11 cellular contexts compared by ENCODE assay signal in genomic region chr3:24351779-24352469, GRCh38.
DNase-seq lines count a peak whose midpoint lies in the region; ATAC-seq, FAIRE-seq and TF ChIP-seq lines count a peak whose summit lies in the region.
"Had no signal": no experiment of that assay in that cellular context is flagged by ENCODE, and none has a peak within 500 bp of the region (broad histone marks: within the 10 kb centered on the region; RNA-seq: fewer than 3 reads in every experiment).

No MANE protein-coding gene starts in this region.

- H3K18ac ChIP-seq in neuronal stem cell (ENCODE audit: low read length) = no peak overlapping the region

- 0% methylated on average over 4 of the region's 4 CpGs for WGBS in K562 (ENCODE audit: insufficient coverage, low coverage, missing lambda C conversion rate)
- WGBS in prostate gland = 6% methylated on average over 4 of the region's 4 CpGs
- WGBS in neuronal stem cell (ENCODE audit: extremely low coverage in 2 of 2, insufficient read length in 2 of 2, insufficient replicate concordance in 1 of 2), 2 donors = no CpG with 5 or more reads among the region's 4 CpGs

- H2BK12ac ChIP-seq in neuronal stem cell (ENCODE audit: low read length) = no peak overlapping the region

- H2BK15ac ChIP-seq in neuronal stem cell (ENCODE audit: low read length) = no peak overlapping the region

- no peak overlapping the region for H3K14ac ChIP-seq in neuronal stem cell (ENCODE audit: low read length)

- no TSS peak for BruUV-seq in K562 (replicated peaks; lab: Mats Ljungman, UMichigan)

- no peak overlapping the region for H3K4ac ChIP-seq in neuronal stem cell (ENCODE audit: low read length)

- no peaks in the 10 kb centered on the region for H4K20me1 ChIP-seq in K562 (replicated peaks; ENCODE audit: control insufficient read depth, insufficient read depth, low read length)

- H3K4me1 ChIP-seq in K562 (replicated peaks in 1 of 2; ENCODE audit: control insufficient read depth in 2 of 2, insufficient read depth in 2 of 2, low read length in 2 of 2) = peaks cover 3 to 56% of the 10 kb centered on the region in 2 experiments
- no peaks in the 10 kb centered on the region for H3K4me1 ChIP-seq in prostate gland (replicated peaks)
- peaks cover 0 to 2% of the 10 kb centered on the region in 2 donors for H3K4me1 ChIP-seq in neuronal stem cell (ENCODE audit: control insufficient read depth in 2 of 2, insufficient read depth in 1 of 2, low read depth in 1 of 2, low read length in 2 of 2)

- H3K4me2 ChIP-seq in K562 (ENCODE audit: insufficient read depth, low read length) (peak overlapping the region; percentile 64), neuronal stem cell (ENCODE audit: insufficient read depth, low read length, poor library complexity, severe bottlenecking) (no peak overlapping the region)

- H3K36me3 ChIP-seq in BJ (ENCODE audit: control insufficient read depth, insufficient read depth, low read length) = no peaks in the 10 kb centered on the region
- H3K36me3 ChIP-seq in K562 (ENCODE audit: control insufficient read depth, insufficient read depth, low read length) = no peaks in the 10 kb centered on the region; the same call in 2 of the 3 replicates
- no peaks in the 10 kb centered on the region for H3K36me3 ChIP-seq in prostate gland
- H3K36me3 ChIP-seq in neuronal stem cell (replicated peaks in 1 of 2; ENCODE audit: control insufficient read depth in 2 of 2, insufficient read depth in 2 of 2, low read length in 2 of 2) = no peaks in the 10 kb centered on the region

- H2AK5ac ChIP-seq in neuronal stem cell (ENCODE audit: low read depth, low read length) = no peak overlapping the region

- no peak overlapping the region for H4K8ac ChIP-seq in neuronal stem cell (ENCODE audit: low read depth, low read length)

- intact Hi-C loops in K562 (cut with micrococcal nuclease) = loop anchor here (1.0 to 5.0 kb wide), 5 partner anchors 25 to 225 kb away; partner anchors contain the start of gene THRB
- intact Hi-C loops in left cardiac atrium (cut with DNase I) = no loop called here
- intact Hi-C loops in prostate gland (cut with DNase I) = no loop called here

- H3K27ac ChIP-seq in K562 (ENCODE audit: extremely low read depth, low read depth, low read length) = peak overlapping the region; percentile 89
- H3K27ac ChIP-seq in prostate gland = peak overlapping the region; percentile 16 to 27
- H3K27ac ChIP-seq in neuronal stem cell (replicated peaks; ENCODE audit: low read length) = no peak overlapping the region

- H3K9me3 ChIP-seq in K562 (replicated peaks; ENCODE audit: control insufficient read depth, insufficient read depth, low read depth, low read length) (no peaks in the 10 kb centered on the region), prostate gland (no peaks in the 10 kb centered on the region), neuronal stem cell (replicated peaks in 1 of 2; ENCODE audit: control insufficient read depth in 2 of 2, insufficient read depth in 1 of 2, low read depth in 1 of 2, low read length in 2 of 2) (no peaks in the 10 kb centered on the region)

- peak; percentile 93 for TF ChIP-seq EP300 in K562 (IDR thresholded peaks at IDR 0.05; ENCODE audit: low read length)

- H2BK120ac ChIP-seq in neuronal stem cell (ENCODE audit: low read depth, low read length) = no peak overlapping the region

- in situ Hi-C loops in K562 (cut with MboI) = no loop called here

- no peak overlapping the region for H4K91ac ChIP-seq in neuronal stem cell (ENCODE audit: low read depth, low read length, poor library complexity)

- ATAC-seq in K562 = peak; percentile 86
- peak; percentile 92 to 95 for ATAC-seq in left cardiac atrium
- ATAC-seq in HG03469 (IDR thresholded peaks at IDR 0.05; ENCODE audit: unreplicated experiment) = no peak
- ATAC-seq: activated naive CD8-positive, alpha-beta T cell treated with anti-CD3 and anti-CD28 coated beads, Interleukin-2, amount 50 U/mL, for 24 hours; PC-3 had no signal

- H3K23ac ChIP-seq in neuronal stem cell (ENCODE audit: low read depth, low read length, poor library complexity) = no peak overlapping the region

- FAIRE-seq in K562 (lab: Jason Lieb, UNC) = peak; percentile 96

- H3K9ac ChIP-seq in K562 (ENCODE audit: insufficient read depth in 1 of 2, low read depth in 2 of 2, low read length in 2 of 2) (peak overlapping the region in 1 of 2 experiments; percentile 45; a peak in 2 of 4 replicates), neuronal stem cell (ENCODE audit: low read depth, low read length, poor library complexity) (no peak overlapping the region)

- H3K79me2 ChIP-seq in K562 (ENCODE audit: control insufficient read depth, insufficient read depth, low read length) = peaks cover 28% of the 10 kb centered on the region

- DNase-seq in BJ (ENCODE audit: low read depth) = peak; percentile 39
- peak; percentile 49 to 95 (median 66) for DNase-seq in K562 (ENCODE audit: extremely low read depth in 1 of 4, low spot score in 3 of 4)
- peak; percentile 51 for DNase-seq in left cardiac atrium
- DNase-seq in prostate gland (ENCODE audit: low spot score) = peak; percentile 78
- DNase-seq in CD1c-positive myeloid dendritic cell (ENCODE audit: extremely low spot score) = no peak
- no peak for DNase-seq in neuronal stem cell (ENCODE audit: low spot score)
- no peak for DNase-seq in NCI-H1048 (lab: John Stamatoyannopoulos, UW)
- DNase-seq: ACHN; activated naive CD8-positive, alpha-beta T cell treated with anti-CD3 and anti-CD28 coated beads, Interleukin-2, amount 50 U/mL, for 24 hours; PC-3 had no signal

- no peak overlapping the region for H3K4me3 ChIP-seq in BJ (ENCODE audit: low read depth, low read length)
- no peak overlapping the region for H3K4me3 ChIP-seq in K562
- H3K4me3 ChIP-seq in prostate gland = no peak overlapping the region
- H3K4me3 ChIP-seq in neuronal stem cell (ENCODE audit: low read length in 2 of 2) = no peak overlapping the region

- peak in 1 of 2 experiments; percentile 48; a peak in 2 of 4 replicates for TF ChIP-seq RAD21 in K562 (CRISPR knock-in tag; conservative IDR thresholded peaks at IDR 0.05 in 1 of 2, IDR thresholded peaks at IDR 0.05 in 1 of 2)

- CTCF ChIA-PET in BJ (lab: Yijun Ruan, JAX) = interaction anchor here (1.7 to 2.4 kb wide), 2 partner anchors 10 to 145 kb away, joined by 3 to 7 read pairs; no protein-coding TSS in a partner anchor
- CTCF ChIA-PET in K562 (lab: Yijun Ruan, JAX; ENCODE audit: low intra/inter-chr PET ratio) = no interaction called here

- TF ChIP-seq CTCF in BJ (IDR thresholded peaks at IDR 0.05; ENCODE audit: insufficient read depth, low read depth, low read length) (no peak), K562 (IDR thresholded peaks at IDR 0.05 in 2 of 3, conservative IDR thresholded peaks at IDR 0.05 in 1 of 3; ENCODE audit: insufficient read depth in 2 of 3, low read depth in 1 of 3, low read length in 3 of 3) (no peak), prostate gland (IDR thresholded peaks at IDR 0.05) (no peak)

- no peak for TF ChIP-seq POLR2A in K562 (conservative IDR thresholded peaks at IDR 0.05)
- TF ChIP-seq POLR2A in prostate gland (IDR thresholded peaks at IDR 0.05) = no peak

- H3K27me3 ChIP-seq in BJ (ENCODE audit: control insufficient read depth, insufficient read depth, low read length) (no peaks in the 10 kb centered on the region), K562 (ENCODE audit: control insufficient read depth in 2 of 2, insufficient read depth in 2 of 2, low read length in 2 of 2) (no peaks in the 10 kb centered on the region), prostate gland (replicated peaks; ENCODE audit: insufficient read depth) (no peaks in the 10 kb centered on the region), neuronal stem cell (ENCODE audit: control insufficient read depth in 3 of 3, insufficient read depth in 3 of 3, low read depth in 1 of 3, low read length in 3 of 3) (no peaks in the 10 kb centered on the region)

- H2AFZ ChIP-seq in K562 (ENCODE audit: low read depth, low read length) (peak overlapping the region; percentile 71), neuronal stem cell (ENCODE audit: low read length) (no peak overlapping the region)

- H3K79me1 ChIP-seq in neuronal stem cell (ENCODE audit: low read depth, low read length) = no peaks in the 10 kb centered on the region

- H3K9me1 ChIP-seq in K562 (ENCODE audit: control insufficient read depth, insufficient read depth, low read length) = no peaks in the 10 kb centered on the region

- H2BK5ac ChIP-seq in neuronal stem cell (ENCODE audit: low read length) = no peak overlapping the region

- POLR2A ChIA-PET in BJ (lab: Charles Lee) = no interaction called here
- POLR2A ChIA-PET in K562 (lab: Yijun Ruan, JAX) = interaction anchor here (0.7 to 2.0 kb wide), 12 partner anchors 8 to 230 kb away, joined by 3 to 11 read pairs (median 4); no protein-coding TSS in a partner anchor

Comparison
In these comparisons a context has a peak if more than half of its experiments do, and no peak if none do; other contexts are left out.
1. DNase-seq: peak in BJ (single experiment), K562 (4 of 4), left cardiac atrium (single experiment) and prostate gland (single experiment); none in CD1c-positive myeloid dendritic cell (single experiment), neuronal stem cell (single experiment) and NCI-H1048 (single experiment).